ENCODE assay signal across 16 cellular contexts in genomic region chr15:71677352-71677751, GRCh38.
DNase-seq lines count a peak whose midpoint lies in the region; ATAC-seq, FAIRE-seq and TF ChIP-seq lines count a peak whose summit lies in the region.
"Had no signal": no experiment of that assay in that cellular context is flagged by ENCODE, and none has a peak within 500 bp of the region (broad histone marks: within the 10 kb centered on the region; RNA-seq: fewer than 3 reads in every experiment).

No MANE protein-coding gene starts in this region.

- peaks cover 51% of the 10 kb centered on the region for H3K4me1 ChIP-seq in KMS-11 (ENCODE audit: low read depth, poor library complexity, severe bottlenecking)
- H3K4me1 ChIP-seq in rectal smooth muscle tissue (ENCODE audit: control insufficient read depth, insufficient read depth, low read length) = peaks cover 6% of the 10 kb centered on the region

- H3K9ac ChIP-seq in KMS-11 = peak overlapping the region; percentile 72
- no peak overlapping the region for H3K9ac ChIP-seq in rectal smooth muscle tissue (ENCODE audit: low read length)

- H3K4me2 ChIP-seq in KMS-11 = peak overlapping the region; percentile 83

- DNase-seq in GM06990 (ENCODE audit: extremely low read depth, insufficient read length) = no peak
- DNase-seq in caudate nucleus (lab: John Stamatoyannopoulos, UW) = no peak
- DNase-seq in stimulated activated CD4-positive, alpha-beta T cell treated with anti-CD3 and anti-CD28 coated beads, Interleukin-2, amount 100 ng/mL, for 48 hours = no peak
- no peak for DNase-seq in stimulated activated naive CD4-positive, alpha-beta T cell treated with Interleukin-2 at 50 U/mL for 16 hours (lab: John Stamatoyannopoulos, UW)
- DNase-seq in GM12892 (ENCODE audit: insufficient read length) = no peak
- DNase-seq: activated CD4-positive, CD25-positive, alpha-beta regulatory T cell; kidney glomerular epithelial cell; NCI-H2029 treated with DMSO at 0.1 percent for 48 hours; NCI-H526; stimulated activated CD4-positive, alpha-beta T cell treated with anti-CD3 and anti-CD28 coated beads, Interleukin-1b, Interleukin-23, amount 100 ng/mL, for 48 hours; upper lobe of right lung had no signal

- H2AFZ ChIP-seq in KMS-11 (ENCODE audit: low read depth) = peak overlapping the region; percentile 60

- no peak for FAIRE-seq in GM12892 (lab: Jason Lieb, UNC)
- FAIRE-seq: colon had no signal

- no peaks in the 10 kb centered on the region for H3K79me2 ChIP-seq in KMS-11 (ENCODE audit: insufficient read depth, low read depth)

- peak; percentile 58 for ATAC-seq in esophagus mucosa
- ATAC-seq: Panc1, upper lobe of right lung had no signal

- H3K27me3 ChIP-seq in GM06990 (replicated peaks; ENCODE audit: control insufficient read depth, insufficient read depth, low read length) = no peaks in the 10 kb centered on the region
- H3K27me3 ChIP-seq in KMS-11 (ENCODE audit: insufficient read depth, low read depth) = no peaks in the 10 kb centered on the region
- H3K27me3 ChIP-seq in rectal smooth muscle tissue (ENCODE audit: control insufficient read depth, insufficient read depth, low read length) = no peaks in the 10 kb centered on the region
- H3K27me3 ChIP-seq: upper lobe of right lung had no signal

- H4K20me1 ChIP-seq in KMS-11 (ENCODE audit: insufficient read depth) = no peaks in the 10 kb centered on the region

- TF ChIP-seq CTCF in GM06990 (IDR thresholded peaks at IDR 0.05; ENCODE audit: insufficient read depth, low read length, poor library complexity, severe bottlenecking) = no peak
- no peak for TF ChIP-seq CTCF in KMS-11 (conservative IDR thresholded peaks at IDR 0.05; ENCODE audit: low read depth, low read length)

- TF ChIP-seq POLR2A in GM12892 (IDR thresholded peaks at IDR 0.05; ENCODE audit: low read depth, low read length) = no peak

- H3K36me3 ChIP-seq in GM06990 (ENCODE audit: control insufficient read depth, insufficient read depth, low read length) (no peaks in the 10 kb centered on the region), KMS-11 (ENCODE audit: insufficient read depth) (no peaks in the 10 kb centered on the region), rectal smooth muscle tissue (ENCODE audit: control insufficient read depth, insufficient read depth, low read length) (no peaks in the 10 kb centered on the region)
- H3K36me3 ChIP-seq: upper lobe of right lung had no signal

- H3K27ac ChIP-seq in KMS-11 (peak overlapping the region; percentile 95), rectal smooth muscle tissue (ENCODE audit: low read depth, low read length) (peak overlapping the region; percentile 49), caudate nucleus (ENCODE audit: low read depth, low read length) (no peak overlapping the region)
- H3K27ac ChIP-seq: upper lobe of right lung had no signal

- H3K4me3 ChIP-seq in GM06990 (replicated peaks; ENCODE audit: low read depth, low read length) (peak overlapping the region; percentile 1; the same call in 1 of the 2 replicates), KMS-11 (IDR thresholded peaks at IDR 0.05; ENCODE audit: insufficient read depth, low read depth, low read length) (no peak overlapping the region), rectal smooth muscle tissue (ENCODE audit: low read length) (no peak overlapping the region)
- H3K4me3 ChIP-seq: upper lobe of right lung had no signal
